13 cellular contexts compared by ENCODE assay signal in genomic region chr7:21704362-21704761, GRCh38.
"Had no signal": no experiment of that assay in that cellular context is flagged by ENCODE, and none has a peak within 500 bp of the region (broad histone marks: within the 10 kb centered on the region; RNA-seq: fewer than 3 reads in every experiment).

No MANE protein-coding gene starts in this region.

- H3K4me1 Mint-ChIP-seq: stimulated activated effector memory CD8-positive, alpha-beta T cell treated with anti-CD3 and anti-CD28 coated beads, Interleukin-12 subunit alpha, Interleukin-12 subunit beta, amount 100 ng/mL, for 72 hours had no signal

- H3K36me3 ChIP-seq: thyroid gland had no signal

- H3K4me3 Mint-ChIP-seq: activated naive CD8-positive, alpha-beta T cell treated with anti-CD3 and anti-CD28 coated beads for 36 hours; activated T-helper 1 cell treated with anti-CD3 and anti-CD28 coated beads, Interleukin-12 subunit alpha, Interleukin-12 subunit beta, Interleukin-2, Interleukin-4 antibody, amounts not matched to agents 30 ng/mL and 10 ng/mL and 1 ng/mL, durations not matched to agents 14 hours and 24 hours and 36 hours; immature natural killer cell; stimulated activated effector memory CD8-positive, alpha-beta T cell treated with anti-CD3 and anti-CD28 coated beads, Interleukin-12 subunit alpha, Interleukin-12 subunit beta, amount 100 ng/mL, for 72 hours had no signal

- DNase-seq: activated CD4-positive, alpha-beta T cell treated with anti-CD3 and anti-CD28 coated beads, Interleukin-2, amount 50 U/mL, for 1 hour; activated naive CD8-positive, alpha-beta T cell treated with anti-CD3 and anti-CD28 coated beads for 36 hours; amygdala; body of pancreas; central memory CD4-positive, alpha-beta T cell; cortex of kidney; effector CD8-positive, alpha-beta T cell; foreskin keratinocyte; immature natural killer cell; T-helper 2 cell had no signal

- H3K9me3 ChIP-seq: body of pancreas, thyroid gland had no signal

- H3K27me3 ChIP-seq: body of pancreas, thyroid gland had no signal

- H3K4me3 ChIP-seq: body of pancreas, thyroid gland had no signal

- H3K9me3 Mint-ChIP-seq: activated naive CD8-positive, alpha-beta T cell treated with anti-CD3 and anti-CD28 coated beads for 36 hours; activated T-helper 1 cell treated with anti-CD3 and anti-CD28 coated beads, Interleukin-12 subunit alpha, Interleukin-12 subunit beta, Interleukin-2, Interleukin-4 antibody, amounts not matched to agents 30 ng/mL and 10 ng/mL and 1 ng/mL, durations not matched to agents 14 hours and 24 hours and 36 hours; stimulated activated effector memory CD8-positive, alpha-beta T cell treated with anti-CD3 and anti-CD28 coated beads, Interleukin-12 subunit alpha, Interleukin-12 subunit beta, amount 100 ng/mL, for 72 hours had no signal

- H3K27me3 Mint-ChIP-seq: activated naive CD8-positive, alpha-beta T cell treated with anti-CD3 and anti-CD28 coated beads for 36 hours had no signal

- H3K27ac Mint-ChIP-seq: activated naive CD8-positive, alpha-beta T cell treated with anti-CD3 and anti-CD28 coated beads for 36 hours; activated T-helper 1 cell treated with anti-CD3 and anti-CD28 coated beads, Interleukin-12 subunit alpha, Interleukin-12 subunit beta, Interleukin-2, Interleukin-4 antibody, amounts not matched to agents 30 ng/mL and 10 ng/mL and 1 ng/mL, durations not matched to agents 14 hours and 24 hours and 36 hours; immature natural killer cell; stimulated activated effector memory CD8-positive, alpha-beta T cell treated with anti-CD3 and anti-CD28 coated beads, Interleukin-12 subunit alpha, Interleukin-12 subunit beta, amount 100 ng/mL, for 72 hours had no signal

- H3K27ac ChIP-seq: body of pancreas, foreskin keratinocyte, thyroid gland had no signal

- H3K36me3 Mint-ChIP-seq: activated naive CD8-positive, alpha-beta T cell treated with anti-CD3 and anti-CD28 coated beads for 36 hours; immature natural killer cell; stimulated activated effector memory CD8-positive, alpha-beta T cell treated with anti-CD3 and anti-CD28 coated beads, Interleukin-12 subunit alpha, Interleukin-12 subunit beta, amount 100 ng/mL, for 72 hours had no signal

- ATAC-seq: body of pancreas; foreskin keratinocyte; stimulated activated effector memory CD8-positive, alpha-beta T cell treated with anti-CD3 and anti-CD28 coated beads, Interleukin-12 subunit alpha, Interleukin-12 subunit beta, amount 100 ng/mL, for 72 hours had no signal

- H3K4me1 ChIP-seq: body of pancreas, foreskin keratinocyte had no signal
